Comparison of ENCODE assay signal across 9 cellular contexts in genomic region chr10:5888352-5888751, GRCh38. TPM values are rescaled to one million over a fixed set of nuclear protein-coding genes. Genes with fewer than 3 reads are reported as not detected.
DNase-seq lines count a peak whose midpoint lies in the region; ATAC-seq, FAIRE-seq and TF ChIP-seq lines count a peak whose summit lies in the region.
"Had no signal": no experiment of that assay in that cellular context is flagged by ENCODE, and none has a peak within 500 bp of the region (broad histone marks: within the 10 kb centered on the region; RNA-seq: fewer than 3 reads in every experiment).

No MANE protein-coding gene starts in this region.

- no peak overlapping the region for H3K27ac Mint-ChIP-seq in activated naive CD4-positive, alpha-beta T cell treated with anti-CD3 and anti-CD28 coated beads, Interleukin-2, amount 10 ng/mL, durations not matched to agents 7 days and 5 days
- H3K27ac Mint-ChIP-seq in activated CD8-positive, alpha-beta T cell treated with anti-CD3 and anti-CD28 coated beads, Interleukin-2, amount 10 ng/mL, durations not matched to agents 7 days and 5 days: no peak overlapping the region
- H3K27ac Mint-ChIP-seq in stimulated activated naive B cell treated with anti-CD40 and anti-IgM and Interleukin-4, amounts not matched to agents 10 μg/mL and 1 μg/mL and 100 μg/mL, for 72 hours: peak overlapping the region; percentile 80

- H3K9me3 Mint-ChIP-seq in activated naive CD4-positive, alpha-beta T cell treated with anti-CD3 and anti-CD28 coated beads, Interleukin-2, amount 10 ng/mL, durations not matched to agents 7 days and 5 days: no peaks in the 10 kb centered on the region
- no peaks in the 10 kb centered on the region for H3K9me3 Mint-ChIP-seq in activated CD8-positive, alpha-beta T cell treated with anti-CD3 and anti-CD28 coated beads, Interleukin-2, amount 10 ng/mL, durations not matched to agents 7 days and 5 days (ENCODE audit: insufficient read depth)
- no peaks in the 10 kb centered on the region for H3K9me3 Mint-ChIP-seq in stimulated activated naive B cell treated with anti-CD40 and anti-IgM and Interleukin-4, amounts not matched to agents 10 μg/mL and 1 μg/mL and 100 μg/mL, for 72 hours

- no peaks in the 10 kb centered on the region for H3K27me3 Mint-ChIP-seq in activated naive CD4-positive, alpha-beta T cell treated with anti-CD3 and anti-CD28 coated beads, Interleukin-2, amount 10 ng/mL, durations not matched to agents 7 days and 5 days
- H3K27me3 Mint-ChIP-seq in activated CD8-positive, alpha-beta T cell treated with anti-CD3 and anti-CD28 coated beads, Interleukin-2, amount 10 ng/mL, durations not matched to agents 7 days and 5 days (ENCODE audit: low read depth): no peaks in the 10 kb centered on the region
- no peaks in the 10 kb centered on the region for H3K27me3 Mint-ChIP-seq in stimulated activated naive B cell treated with anti-CD40 and anti-IgM and Interleukin-4, amounts not matched to agents 10 μg/mL and 1 μg/mL and 100 μg/mL, for 72 hours

- peak overlapping the region; percentile 83 for H3K4me3 Mint-ChIP-seq in activated naive CD4-positive, alpha-beta T cell treated with anti-CD3 and anti-CD28 coated beads, Interleukin-2, amount 10 ng/mL, durations not matched to agents 7 days and 5 days
- peak overlapping the region; percentile 78 for H3K4me3 Mint-ChIP-seq in activated CD8-positive, alpha-beta T cell treated with anti-CD3 and anti-CD28 coated beads, Interleukin-2, amount 10 ng/mL, durations not matched to agents 7 days and 5 days
- peak overlapping the region; percentile 90 to 97 for H3K4me3 Mint-ChIP-seq in stimulated activated naive B cell treated with anti-CD40 and anti-IgM and Interleukin-4, amounts not matched to agents 10 μg/mL and 1 μg/mL and 100 μg/mL, for 72 hours

- H3K9me3 ChIP-seq in iPS-18c (ENCODE audit: control insufficient read depth, insufficient read depth, low read length): no peaks in the 10 kb centered on the region

- POLR2A ChIA-PET in activated CD8-positive, alpha-beta T cell treated with anti-CD3 and anti-CD28 coated beads, Interleukin-2, amount 10 ng/mL, durations not matched to agents 7 days and 5 days (lab: Charles Lee): interaction anchor here (0.8 to 2.6 kb wide), 4 partner anchors 75 to 514 kb away, joined by 3 to 14 read pairs (median 3); partner anchors contain the start of gene GDI2

- H3K36me3 Mint-ChIP-seq in activated naive CD4-positive, alpha-beta T cell treated with anti-CD3 and anti-CD28 coated beads, Interleukin-2, amount 10 ng/mL, durations not matched to agents 7 days and 5 days: peaks cover 37% of the 10 kb centered on the region
- peaks cover 19% of the 10 kb centered on the region for H3K36me3 Mint-ChIP-seq in activated CD8-positive, alpha-beta T cell treated with anti-CD3 and anti-CD28 coated beads, Interleukin-2, amount 10 ng/mL, durations not matched to agents 7 days and 5 days (ENCODE audit: low read depth)
- peaks cover 39 to 50% of the 10 kb centered on the region in 2 donors for H3K36me3 Mint-ChIP-seq in stimulated activated naive B cell treated with anti-CD40 and anti-IgM and Interleukin-4, amounts not matched to agents 10 μg/mL and 1 μg/mL and 100 μg/mL, for 72 hours

- FAIRE-seq in H54 (lab: Jason Lieb, UNC): no peak
- FAIRE-seq: GM18507 had no signal

- no peak for TF ChIP-seq POLR2A in H54 (IDR thresholded peaks at IDR 0.05; ENCODE audit: low read depth, low read length)

- H3K4me3 ChIP-seq in iPS-18c (ENCODE audit: insufficient read depth, low read depth, low read length): peak overlapping the region; percentile 89

- no peak for ATAC-seq in activated CD8-positive, alpha-beta T cell treated with anti-CD3 and anti-CD28 coated beads, Interleukin-2, amount 10 ng/mL, durations not matched to agents 7 days and 5 days
- ATAC-seq in stimulated activated naive B cell treated with anti-CD40 and anti-IgM and Interleukin-4, amounts not matched to agents 10 μg/mL and 1 μg/mL and 100 μg/mL, for 72 hours (replicated peaks): no peak
- ATAC-seq in GM21737 (IDR thresholded peaks at IDR 0.05; ENCODE audit: unreplicated experiment): no peak

- H3K4me1 Mint-ChIP-seq in activated naive CD4-positive, alpha-beta T cell treated with anti-CD3 and anti-CD28 coated beads, Interleukin-2, amount 10 ng/mL, durations not matched to agents 7 days and 5 days: peaks cover 41% of the 10 kb centered on the region
- peaks cover 33% of the 10 kb centered on the region for H3K4me1 Mint-ChIP-seq in activated CD8-positive, alpha-beta T cell treated with anti-CD3 and anti-CD28 coated beads, Interleukin-2, amount 10 ng/mL, durations not matched to agents 7 days and 5 days (ENCODE audit: low read depth)
- peaks cover 32 to 55% of the 10 kb centered on the region in 2 donors for H3K4me1 Mint-ChIP-seq in stimulated activated naive B cell treated with anti-CD40 and anti-IgM and Interleukin-4, amounts not matched to agents 10 μg/mL and 1 μg/mL and 100 μg/mL, for 72 hours

- CTCF ChIA-PET in activated naive CD4-positive, alpha-beta T cell treated with anti-CD3 and anti-CD28 coated beads, Interleukin-2, amount 10 ng/mL, durations not matched to agents 7 days and 5 days (lab: Charles Lee): interaction anchor here (0.6 to 1.5 kb wide), 4 partner anchors 8 to 174 kb away, joined by 3 to 5 read pairs (median 4); no protein-coding TSS in a partner anchor
- CTCF ChIA-PET in activated CD8-positive, alpha-beta T cell treated with anti-CD3 and anti-CD28 coated beads, Interleukin-2, amount 10 ng/mL, durations not matched to agents 7 days and 5 days (lab: Charles Lee): interaction anchor here (0.8 to 3.1 kb wide), 7 partner anchors 9 to 513 kb away, joined by 3 to 12 read pairs (median 4); no protein-coding TSS in a partner anchor

- DNase-seq in activated naive CD4-positive, alpha-beta T cell treated with anti-CD3 and anti-CD28 coated beads, Interleukin-2, amount 10 ng/mL, durations not matched to agents 7 days and 5 days: no peak
- no peak for DNase-seq in activated naive CD4-positive, alpha-beta T cell treated with Interleukin-2 at 50 U/mL for 16 hours
- DNase-seq in activated CD8-positive, alpha-beta T cell treated with anti-CD3 and anti-CD28 coated beads, Interleukin-2, amount 10 ng/mL, durations not matched to agents 7 days and 5 days: no peak
- DNase-seq in stimulated activated naive B cell treated with anti-CD40 and anti-IgM and Interleukin-4, amounts not matched to agents 10 μg/mL and 1 μg/mL and 100 μg/mL, for 72 hours: no peak
- DNase-seq in activated gamma-delta T cell treated with Interleukin-2 at 50 U/mL for 16 hours: no peak
- no peak for DNase-seq in H54 (ENCODE audit: insufficient read length, low spot score)

RNA-seq across cellular contexts. Expression of gene ANKRD16, which starts 1.3 kb away (rescaled TPM):
- total RNA-seq in activated CD8-positive, alpha-beta T cell treated with anti-CD3 and anti-CD28 coated beads, Interleukin-2, amount 10 ng/mL, durations not matched to agents 7 days and 5 days: 1 to 10 TPM; 5.2 to 5.7 TPM

RNA-seq across cellular contexts. Expression of gene FBH1, which starts 1.7 kb away (rescaled TPM):
- total RNA-seq in activated CD8-positive, alpha-beta T cell treated with anti-CD3 and anti-CD28 coated beads, Interleukin-2, amount 10 ng/mL, durations not matched to agents 7 days and 5 days: 10 to 100 TPM; 62.6 to 64.4 TPM
